Comparison of ENCODE assay signal across 8 cellular contexts in the genomic region with DNA sequence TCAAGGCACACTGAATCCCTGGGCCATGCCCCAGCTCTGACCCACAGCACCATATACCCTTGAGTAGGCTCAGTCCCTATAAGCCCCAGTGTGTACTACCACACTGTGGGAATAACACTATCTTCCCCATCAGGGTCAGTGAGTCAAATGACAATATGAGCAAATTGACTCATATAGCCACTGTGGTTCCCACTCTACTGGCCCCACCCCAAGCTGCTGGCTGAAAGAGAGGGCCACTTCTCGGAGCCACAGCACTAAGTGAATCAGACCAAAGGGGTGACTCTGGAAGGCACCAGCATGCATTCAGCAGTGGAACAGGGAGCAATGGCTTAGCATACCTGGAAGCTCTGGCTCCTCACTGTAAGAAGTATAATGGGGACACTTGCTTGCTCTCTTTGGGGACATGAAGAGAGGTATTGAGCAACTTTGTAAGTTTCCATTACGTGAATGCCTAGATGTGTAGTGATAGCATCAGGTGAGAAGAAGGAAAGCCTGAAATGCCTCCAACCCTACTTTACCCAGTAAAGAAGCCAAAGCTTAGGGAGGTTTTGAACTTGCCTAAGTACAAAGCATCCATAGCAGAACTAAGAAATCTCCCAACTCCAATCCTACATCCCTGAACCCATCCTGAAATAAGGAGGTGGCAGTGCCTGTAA. TPM values are rescaled to one million over a fixed set of nuclear protein-coding genes. Genes with fewer than 3 reads are reported as not detected.
DNase-seq lines count a peak whose midpoint lies in the region; ATAC-seq and TF ChIP-seq lines count a peak whose summit lies in the region.

No MANE protein-coding gene starts in this region.

- ATAC-seq in HG03095 (IDR thresholded peaks at IDR 0.05; ENCODE audit: unreplicated experiment) (peak; percentile 86), right lobe of liver (peak in 3 of 4 donors; percentile 33 to 40 (median 35)), upper lobe of left lung (ENCODE audit: low FRiP score in 2 of 2) (peak; percentile 64 to 74), GM18517 (IDR thresholded peaks at IDR 0.05; ENCODE audit: unreplicated experiment) (no peak)
- peak; percentile 97 for ATAC-seq in activated naive CD8-positive, alpha-beta T cell treated with anti-CD3 and anti-CD28 coated beads, Interleukin-2, amount 50 U/mL, for 24 hours

- H3K27ac ChIP-seq in right lobe of liver (peak overlapping the region; percentile 28 to 58 (median 47)), upper lobe of left lung (peak overlapping the region; percentile 78 to 91 (median 90)), endodermal cell (ENCODE audit: low read depth, low read length) (no peak overlapping the region)

- H3K27me3 ChIP-seq in right lobe of liver (no peaks in the 10 kb centered on the region), upper lobe of left lung (no peaks in the 10 kb centered on the region), endodermal cell (ENCODE audit: control insufficient read depth, insufficient read depth, low read length, poor library complexity, severe bottlenecking) (no peaks in the 10 kb centered on the region)

- no peak for TF ChIP-seq EP300 in upper lobe of left lung (IDR thresholded peaks at IDR 0.05)

- H3K27ac Mint-ChIP-seq in activated naive CD8-positive, alpha-beta T cell treated with anti-CD3 and anti-CD28 coated beads, Interleukin-2, amount 50 U/mL, for 24 hours = peak overlapping the region; percentile 74
- H3K27ac Mint-ChIP-seq in endodermal cell = no peak overlapping the region

- H3K4me1 Mint-ChIP-seq in activated naive CD8-positive, alpha-beta T cell treated with anti-CD3 and anti-CD28 coated beads, Interleukin-2, amount 50 U/mL, for 24 hours = peaks cover 39% of the 10 kb centered on the region
- H3K4me1 Mint-ChIP-seq in endodermal cell = peaks cover 19% of the 10 kb centered on the region

- H3K4me1 ChIP-seq in right lobe of liver (peaks cover 0 to 11% (median 0%) of the 10 kb centered on the region in 4 donors), upper lobe of left lung (peaks cover 59 to 75% (median 66%) of the 10 kb centered on the region in 4 donors), endodermal cell (ENCODE audit: control insufficient read depth, insufficient read depth, low read length) (no peaks in the 10 kb centered on the region)

- no peaks in the 10 kb centered on the region for H3K9me3 Mint-ChIP-seq in activated naive CD8-positive, alpha-beta T cell treated with anti-CD3 and anti-CD28 coated beads, Interleukin-2, amount 50 U/mL, for 24 hours
- no peaks in the 10 kb centered on the region for H3K9me3 Mint-ChIP-seq in endodermal cell

- TF ChIP-seq CTCF in right lobe of liver (IDR thresholded peaks at IDR 0.05) = no peak
- no peak for TF ChIP-seq CTCF in upper lobe of left lung (IDR thresholded peaks at IDR 0.05)
- TF ChIP-seq CTCF in endodermal cell (conservative IDR thresholded peaks at IDR 0.05) = no peak

- intact Hi-C loops in right lobe of liver (cut with DNase I) = no loop called here

- H3K4me3 Mint-ChIP-seq in activated naive CD8-positive, alpha-beta T cell treated with anti-CD3 and anti-CD28 coated beads, Interleukin-2, amount 50 U/mL, for 24 hours = no peak overlapping the region
- H3K4me3 Mint-ChIP-seq in endodermal cell = no peak overlapping the region

- WGBS in right lobe of liver (ENCODE audit: insufficient coverage, low coverage, low lambda C conversion rate, missing lambda C conversion rate) = 78% methylated on average over 1 of the region's 2 CpGs
- 48 to 52% methylated on average over 2 of the region's 2 CpGs for WGBS in upper lobe of left lung, 2 donors
- 91 to 100% methylated on average over 1 to 2 of the region's 2 CpGs for WGBS in endodermal cell (ENCODE audit: insufficient coverage in 1 of 2, insufficient read length in 1 of 2), 2 experiments

- peaks cover 0 to 19% (median under 1%) of the 10 kb centered on the region in 4 donors for H3K36me3 ChIP-seq in right lobe of liver
- peaks cover 12 to 46% (median 39%) of the 10 kb centered on the region in 4 donors for H3K36me3 ChIP-seq in upper lobe of left lung
- peaks cover 32% of the 10 kb centered on the region for H3K36me3 ChIP-seq in endodermal cell (ENCODE audit: control insufficient read depth, insufficient read depth, low read length)

- peaks cover 16% of the 10 kb centered on the region for H3K36me3 Mint-ChIP-seq in activated naive CD8-positive, alpha-beta T cell treated with anti-CD3 and anti-CD28 coated beads, Interleukin-2, amount 50 U/mL, for 24 hours (ENCODE audit: low read depth)
- peaks cover 20% of the 10 kb centered on the region for H3K36me3 Mint-ChIP-seq in endodermal cell (ENCODE audit: low read depth)

- peaks cover 8% of the 10 kb centered on the region for H3K27me3 Mint-ChIP-seq in activated naive CD8-positive, alpha-beta T cell treated with anti-CD3 and anti-CD28 coated beads, Interleukin-2, amount 50 U/mL, for 24 hours
- no peaks in the 10 kb centered on the region for H3K27me3 Mint-ChIP-seq in endodermal cell (ENCODE audit: insufficient read depth)

- DNase-seq in activated CD4-positive, alpha-beta T cell treated with anti-CD3 and anti-CD28 coated beads for 48 hours = peak; percentile 80
- DNase-seq in activated CD4-positive, alpha-beta T cell treated with anti-CD3 and anti-CD28 coated beads for 4 hours = no peak
- peak; percentile 65 for DNase-seq in activated naive CD8-positive, alpha-beta T cell treated with anti-CD3 and anti-CD28 coated beads, Interleukin-2, amount 50 U/mL, for 24 hours
- DNase-seq in right lobe of liver (no peak), upper lobe of left lung (peak in 1 of 2 donors; percentile 64), endodermal cell (no peak)

- no peak overlapping the region for H3K9ac ChIP-seq in endodermal cell (ENCODE audit: extremely low read depth, low read length, poor library complexity, severe bottlenecking)

- H3K9me3 ChIP-seq in right lobe of liver = no peaks in the 10 kb centered on the region
- no peaks in the 10 kb centered on the region for H3K9me3 ChIP-seq in upper lobe of left lung
- H3K9me3 ChIP-seq in endodermal cell (ENCODE audit: control insufficient read depth, low read length) = no peaks in the 10 kb centered on the region

- TF ChIP-seq POLR2A in right lobe of liver (IDR thresholded peaks at IDR 0.05) = no peak
- peak in 1 of 4 donors; percentile 49 for TF ChIP-seq POLR2A in upper lobe of left lung (IDR thresholded peaks at IDR 0.05)

- H3K4me3 ChIP-seq in right lobe of liver = no peak overlapping the region
- no peak overlapping the region for H3K4me3 ChIP-seq in upper lobe of left lung
- no peak overlapping the region for H3K4me3 ChIP-seq in endodermal cell (ENCODE audit: low read length)

RNA-seq across cellular contexts. Expression of gene CD59, which starts 13.5 kb away (rescaled TPM):
- total RNA-seq in right lobe of liver (100 to 1,000 TPM; 145 to 314 (median 197) TPM), upper lobe of left lung (100 to 1,000 TPM in 5 of 6 donors, 10 to 100 TPM in 1; 57.6 to 914 (median 315) TPM), endodermal cell (100 to 1,000 TPM; 111 to 142 TPM)
- 89.8 TPM for polyA plus RNA-seq in endodermal cell (2013, experiment 1 of 2)
- polyA plus RNA-seq in endodermal cell (2013, experiment 2 of 2) = 75.8 TPM

RNA-seq across cellular contexts. Expression of gene C11orf91, which starts 22.1 kb away (rescaled TPM):
- total RNA-seq in right lobe of liver (not detected), upper lobe of left lung (1 to 10 TPM in 1 of 6 donors, under 1 TPM in 1, not detected in 4; 0.77 to 1.3 TPM), endodermal cell (1 to 10 TPM in 1 of 2 donors, not detected in 1; 1.0 TPM)
- 0.89 TPM for polyA plus RNA-seq in endodermal cell (2013, experiment 1 of 2)
- polyA plus RNA-seq in endodermal cell (2013, experiment 2 of 2) = 1.1 TPM

RNA-seq across cellular contexts. Expression of gene FBXO3, which starts 51.6 kb away (rescaled TPM):
- total RNA-seq in right lobe of liver (10 to 100 TPM; 18.3 to 28.7 (median 20.8) TPM), upper lobe of left lung (10 to 100 TPM in 5 of 6 donors, 1 to 10 TPM in 1; 9.9 to 50.8 (median 26.9) TPM), endodermal cell (10 to 100 TPM; 12.8 to 15.0 TPM)
- polyA plus RNA-seq in endodermal cell (2013, experiment 1 of 2) = 30.7 TPM
- polyA plus RNA-seq in endodermal cell (2013, experiment 2 of 2) = 28.3 TPM

Comparison
In these comparisons a context has a peak if more than half of its experiments do, and no peak if none do; other contexts are left out.
1. DNase-seq: peak in activated CD4-positive, alpha-beta T cell treated with anti-CD3 and anti-CD28 coated beads for 48 hours (single experiment) and activated naive CD8-positive, alpha-beta T cell treated with anti-CD3 and anti-CD28 coated beads, Interleukin-2, amount 50 U/mL, for 24 hours (single experiment); none in activated CD4-positive, alpha-beta T cell treated with anti-CD3 and anti-CD28 coated beads for 4 hours (0 of 2), right lobe of liver (0 of 3) and endodermal cell (single experiment).